Comparison of ENCODE assay signal across 20 cellular contexts in genomic region chr7:43372656-43373355, GRCh38.
"Had no signal": no experiment of that assay in that cellular context is flagged by ENCODE, and none has a peak within 500 bp of the region (broad histone marks: within the 10 kb centered on the region; RNA-seq: fewer than 3 reads in every experiment).

No MANE protein-coding gene starts in this region.

- H3K4me1 ChIP-seq: esophagus muscularis mucosa, gastrocnemius medialis, stomach, testis, upper lobe of right lung had no signal

- H3K27ac ChIP-seq: cardiac muscle cell, esophagus muscularis mucosa, gastrocnemius medialis, neutrophil, stomach, testis, upper lobe of right lung, WERI-Rb-1 had no signal

- H3K9me3 ChIP-seq: esophagus muscularis mucosa, gastrocnemius medialis, neutrophil, stomach, testis, upper lobe of right lung had no signal

- H3K36me3 ChIP-seq: cardiac muscle cell, esophagus muscularis mucosa, gastrocnemius medialis, neutrophil, stomach, upper lobe of right lung, WERI-Rb-1 had no signal

- DNase-seq: activated CD4-positive, alpha-beta memory T cell treated with anti-CD3 and anti-CD28 coated beads, Interleukin-2, amount 10 ng/mL, durations not matched to agents 7 days and 5 days; activated CD4-positive, alpha-beta T cell treated with anti-CD3 and anti-CD28 coated beads for 36 hours; activated naive CD4-positive, alpha-beta T cell treated with anti-CD3 and anti-CD28 coated beads, Interleukin-2, amount 10 ng/mL, durations not matched to agents 7 days and 5 days; activated T-cell treated with anti-CD3 and anti-CD28 coated beads, Interleukin-2, amount 50 U/mL, for 24 hours; gastrocnemius medialis; left colon; naive B cell; posterior cingulate gyrus; retina; stimulated activated CD4-positive, alpha-beta T cell treated with anti-CD3 and anti-CD28 coated beads, Interleukin-12 subunit alpha, Interleukin-12 subunit beta, amount 100 ng/mL, for 4 hours; stimulated activated CD4-positive, alpha-beta T cell treated with anti-CD3 and anti-CD28 coated beads, Interleukin-2, amount 100 ng/mL, for 24 hours; stomach; T-helper 1 cell; testis; upper lobe of right lung; WERI-Rb-1 had no signal

- H3K27me3 ChIP-seq: cardiac muscle cell, esophagus muscularis mucosa, gastrocnemius medialis, stomach, testis, upper lobe of right lung had no signal

- H3K4me3 ChIP-seq: cardiac muscle cell, esophagus muscularis mucosa, gastrocnemius medialis, lung, stomach, testis, upper lobe of right lung had no signal
